In the genomic region with DNA sequence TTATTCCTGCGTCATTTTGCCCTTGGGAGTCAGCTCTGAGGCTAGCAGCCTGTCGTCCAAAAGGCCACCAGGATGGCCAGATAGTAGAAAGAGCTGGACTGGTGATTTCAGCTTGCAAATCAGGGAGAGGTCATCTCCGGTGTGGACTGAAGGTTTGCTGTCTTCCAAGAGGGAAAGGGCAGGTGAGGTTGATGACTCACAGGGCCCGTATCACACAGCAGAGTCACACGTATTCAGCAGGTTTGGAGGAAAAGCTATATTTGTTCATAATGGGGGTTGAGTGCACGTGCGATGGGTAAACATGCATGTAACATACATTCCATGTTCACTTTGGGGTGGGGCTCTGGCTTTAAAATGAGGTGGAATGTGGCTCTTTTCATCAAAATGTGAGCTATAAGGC, we compare ENCODE assay signal across 2 cellular contexts.
TF ChIP-seq lines count a peak whose summit lies in the region.

No MANE protein-coding gene starts in this region.

TF ChIP-seq in K562, 482 proteins besides CTCF, POLR2A, EP300 and RAD21:
- no peak for TF ChIP-seq CEBPB (tag; IDR thresholded peaks at IDR 0.05)
- peak; percentile 45; the same call in 1 of the 2 replicates for TF ChIP-seq BHLHE40 (IDR thresholded peaks at IDR 0.05; ENCODE audit: low read length)
- TF ChIP-seq, protein P1, sequence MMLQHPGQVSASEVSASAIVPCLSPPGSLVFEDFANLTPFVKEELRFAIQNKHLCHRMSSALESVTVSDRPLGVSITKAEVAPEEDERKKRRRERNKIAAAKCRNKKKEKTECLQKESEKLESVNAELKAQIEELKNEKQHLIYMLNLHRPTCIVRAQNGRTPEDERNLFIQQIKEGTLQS (IDR thresholded peaks at IDR 0.05): peak; percentile 37; the same call in 1 of the 2 replicates
- TF ChIP-seq, protein P1 (CRISPR knock-in tag; conservative IDR thresholded peaks at IDR 0.05): no peak

TF ChIP-seq in HepG2, 621 proteins besides CTCF, POLR2A, EP300 and RAD21 (continues in another document):
- no peak for TF ChIP-seq MAFK (conservative IDR thresholded peaks at IDR 0.05 in 1 of 2, IDR thresholded peaks at IDR 0.05 in 1 of 2; ENCODE audit: low read length in 2 of 2)
- no peak for TF ChIP-seq ZFP1 (CRISPR knock-in tag; IDR thresholded peaks at IDR 0.05)
- TF ChIP-seq JUND (CRISPR knock-in tag; IDR thresholded peaks at IDR 0.05): 0 out of 2 replicates have a peak, but pooled peaks have one; percentile 21
- TF ChIP-seq, protein P2, sequence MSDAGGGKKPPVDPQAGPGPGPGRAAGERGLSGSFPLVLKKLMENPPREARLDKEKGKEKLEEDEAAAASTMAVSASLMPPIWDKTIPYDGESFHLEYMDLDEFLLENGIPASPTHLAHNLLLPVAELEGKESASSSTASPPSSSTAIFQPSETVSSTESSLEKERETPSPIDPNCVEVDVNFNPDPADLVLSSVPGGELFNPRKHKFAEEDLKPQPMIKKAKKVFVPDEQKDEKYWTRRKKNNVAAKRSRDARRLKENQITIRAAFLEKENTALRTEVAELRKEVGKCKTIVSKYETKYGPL (CRISPR knock-in tag; IDR thresholded peaks at IDR 0.05): no peak
- TF ChIP-seq, protein P3, sequence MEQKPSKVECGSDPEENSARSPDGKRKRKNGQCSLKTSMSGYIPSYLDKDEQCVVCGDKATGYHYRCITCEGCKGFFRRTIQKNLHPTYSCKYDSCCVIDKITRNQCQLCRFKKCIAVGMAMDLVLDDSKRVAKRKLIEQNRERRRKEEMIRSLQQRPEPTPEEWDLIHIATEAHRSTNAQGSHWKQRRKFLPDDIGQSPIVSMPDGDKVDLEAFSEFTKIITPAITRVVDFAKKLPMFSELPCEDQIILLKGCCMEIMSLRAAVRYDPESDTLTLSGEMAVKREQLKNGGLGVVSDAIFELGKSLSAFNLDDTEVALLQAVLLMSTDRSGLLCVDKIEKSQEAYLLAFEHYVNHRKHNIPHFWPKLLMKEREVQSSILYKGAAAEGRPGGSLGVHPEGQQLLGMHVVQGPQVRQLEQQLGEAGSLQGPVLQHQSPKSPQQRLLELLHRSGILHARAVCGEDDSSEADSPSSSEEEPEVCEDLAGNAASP (CRISPR knock-in tag; IDR thresholded peaks at IDR 0.05; ENCODE audit: borderline replicate concordance): peak; percentile 22; the same call in 1 of the 2 replicates
- peak; percentile 49; the same call in 1 of the 2 replicates for TF ChIP-seq MED1 (CRISPR knock-in tag; IDR thresholded peaks at IDR 0.05)
- TF ChIP-seq, protein P4, sequence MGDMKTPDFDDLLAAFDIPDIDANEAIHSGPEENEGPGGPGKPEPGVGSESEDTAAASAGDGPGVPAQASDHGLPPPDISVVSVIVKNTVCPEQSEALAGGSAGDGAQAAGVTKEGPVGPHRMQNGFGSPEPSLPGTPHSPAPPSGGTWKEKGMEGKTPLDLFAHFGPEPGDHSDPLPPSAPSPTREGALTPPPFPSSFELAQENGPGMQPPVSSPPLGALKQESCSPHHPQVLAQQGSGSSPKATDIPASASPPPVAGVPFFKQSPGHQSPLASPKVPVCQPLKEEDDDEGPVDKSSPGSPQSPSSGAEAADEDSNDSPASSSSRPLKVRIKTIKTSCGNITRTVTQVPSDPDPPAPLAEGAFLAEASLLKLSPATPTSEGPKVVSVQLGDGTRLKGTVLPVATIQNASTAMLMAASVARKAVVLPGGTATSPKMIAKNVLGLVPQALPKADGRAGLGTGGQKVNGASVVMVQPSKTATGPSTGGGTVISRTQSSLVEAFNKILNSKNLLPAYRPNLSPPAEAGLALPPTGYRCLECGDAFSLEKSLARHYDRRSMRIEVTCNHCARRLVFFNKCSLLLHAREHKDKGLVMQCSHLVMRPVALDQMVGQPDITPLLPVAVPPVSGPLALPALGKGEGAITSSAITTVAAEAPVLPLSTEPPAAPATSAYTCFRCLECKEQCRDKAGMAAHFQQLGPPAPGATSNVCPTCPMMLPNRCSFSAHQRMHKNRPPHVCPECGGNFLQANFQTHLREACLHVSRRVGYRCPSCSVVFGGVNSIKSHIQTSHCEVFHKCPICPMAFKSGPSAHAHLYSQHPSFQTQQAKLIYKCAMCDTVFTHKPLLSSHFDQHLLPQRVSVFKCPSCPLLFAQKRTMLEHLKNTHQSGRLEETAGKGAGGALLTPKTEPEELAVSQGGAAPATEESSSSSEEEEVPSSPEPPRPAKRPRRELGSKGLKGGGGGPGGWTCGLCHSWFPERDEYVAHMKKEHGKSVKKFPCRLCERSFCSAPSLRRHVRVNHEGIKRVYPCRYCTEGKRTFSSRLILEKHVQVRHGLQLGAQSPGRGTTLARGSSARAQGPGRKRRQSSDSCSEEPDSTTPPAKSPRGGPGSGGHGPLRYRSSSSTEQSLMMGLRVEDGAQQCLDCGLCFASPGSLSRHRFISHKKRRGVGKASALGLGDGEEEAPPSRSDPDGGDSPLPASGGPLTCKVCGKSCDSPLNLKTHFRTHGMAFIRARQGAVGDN (CRISPR knock-in tag; IDR thresholded peaks at IDR 0.05): no peak
- TF ChIP-seq, protein P5, sequence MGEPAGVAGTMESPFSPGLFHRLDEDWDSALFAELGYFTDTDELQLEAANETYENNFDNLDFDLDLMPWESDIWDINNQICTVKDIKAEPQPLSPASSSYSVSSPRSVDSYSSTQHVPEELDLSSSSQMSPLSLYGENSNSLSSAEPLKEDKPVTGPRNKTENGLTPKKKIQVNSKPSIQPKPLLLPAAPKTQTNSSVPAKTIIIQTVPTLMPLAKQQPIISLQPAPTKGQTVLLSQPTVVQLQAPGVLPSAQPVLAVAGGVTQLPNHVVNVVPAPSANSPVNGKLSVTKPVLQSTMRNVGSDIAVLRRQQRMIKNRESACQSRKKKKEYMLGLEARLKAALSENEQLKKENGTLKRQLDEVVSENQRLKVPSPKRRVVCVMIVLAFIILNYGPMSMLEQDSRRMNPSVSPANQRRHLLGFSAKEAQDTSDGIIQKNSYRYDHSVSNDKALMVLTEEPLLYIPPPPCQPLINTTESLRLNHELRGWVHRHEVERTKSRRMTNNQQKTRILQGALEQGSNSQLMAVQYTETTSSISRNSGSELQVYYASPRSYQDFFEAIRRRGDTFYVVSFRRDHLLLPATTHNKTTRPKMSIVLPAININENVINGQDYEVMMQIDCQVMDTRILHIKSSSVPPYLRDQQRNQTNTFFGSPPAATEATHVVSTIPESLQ (CRISPR knock-in tag; conservative IDR thresholded peaks at IDR 0.05): no peak
- no peak for TF ChIP-seq AGO2 (optimal IDR thresholded peaks at IDR 0.05; ENCODE audit: low read depth, low read length)
- peak; percentile 89 for TF ChIP-seq BHLHE40 (IDR thresholded peaks at IDR 0.05; ENCODE audit: low read length)
- TF ChIP-seq POLR2G (IDR thresholded peaks at IDR 0.05; ENCODE audit: low read depth, low read length): no peak
- TF ChIP-seq FOSL2 (CRISPR knock-in tag; IDR thresholded peaks at IDR 0.05): peak; percentile 84
- TF ChIP-seq, protein P1 (CRISPR knock-in tag; IDR thresholded peaks at IDR 0.05): 0 out of 2 replicates have a peak, but pooled peaks have one; percentile 18
- no peak for TF ChIP-seq TRIM24 (CRISPR knock-in tag; IDR thresholded peaks at IDR 0.05)
- TF ChIP-seq ZBTB42 (CRISPR knock-in tag; IDR thresholded peaks at IDR 0.05): no peak
- TF ChIP-seq, protein P6, sequence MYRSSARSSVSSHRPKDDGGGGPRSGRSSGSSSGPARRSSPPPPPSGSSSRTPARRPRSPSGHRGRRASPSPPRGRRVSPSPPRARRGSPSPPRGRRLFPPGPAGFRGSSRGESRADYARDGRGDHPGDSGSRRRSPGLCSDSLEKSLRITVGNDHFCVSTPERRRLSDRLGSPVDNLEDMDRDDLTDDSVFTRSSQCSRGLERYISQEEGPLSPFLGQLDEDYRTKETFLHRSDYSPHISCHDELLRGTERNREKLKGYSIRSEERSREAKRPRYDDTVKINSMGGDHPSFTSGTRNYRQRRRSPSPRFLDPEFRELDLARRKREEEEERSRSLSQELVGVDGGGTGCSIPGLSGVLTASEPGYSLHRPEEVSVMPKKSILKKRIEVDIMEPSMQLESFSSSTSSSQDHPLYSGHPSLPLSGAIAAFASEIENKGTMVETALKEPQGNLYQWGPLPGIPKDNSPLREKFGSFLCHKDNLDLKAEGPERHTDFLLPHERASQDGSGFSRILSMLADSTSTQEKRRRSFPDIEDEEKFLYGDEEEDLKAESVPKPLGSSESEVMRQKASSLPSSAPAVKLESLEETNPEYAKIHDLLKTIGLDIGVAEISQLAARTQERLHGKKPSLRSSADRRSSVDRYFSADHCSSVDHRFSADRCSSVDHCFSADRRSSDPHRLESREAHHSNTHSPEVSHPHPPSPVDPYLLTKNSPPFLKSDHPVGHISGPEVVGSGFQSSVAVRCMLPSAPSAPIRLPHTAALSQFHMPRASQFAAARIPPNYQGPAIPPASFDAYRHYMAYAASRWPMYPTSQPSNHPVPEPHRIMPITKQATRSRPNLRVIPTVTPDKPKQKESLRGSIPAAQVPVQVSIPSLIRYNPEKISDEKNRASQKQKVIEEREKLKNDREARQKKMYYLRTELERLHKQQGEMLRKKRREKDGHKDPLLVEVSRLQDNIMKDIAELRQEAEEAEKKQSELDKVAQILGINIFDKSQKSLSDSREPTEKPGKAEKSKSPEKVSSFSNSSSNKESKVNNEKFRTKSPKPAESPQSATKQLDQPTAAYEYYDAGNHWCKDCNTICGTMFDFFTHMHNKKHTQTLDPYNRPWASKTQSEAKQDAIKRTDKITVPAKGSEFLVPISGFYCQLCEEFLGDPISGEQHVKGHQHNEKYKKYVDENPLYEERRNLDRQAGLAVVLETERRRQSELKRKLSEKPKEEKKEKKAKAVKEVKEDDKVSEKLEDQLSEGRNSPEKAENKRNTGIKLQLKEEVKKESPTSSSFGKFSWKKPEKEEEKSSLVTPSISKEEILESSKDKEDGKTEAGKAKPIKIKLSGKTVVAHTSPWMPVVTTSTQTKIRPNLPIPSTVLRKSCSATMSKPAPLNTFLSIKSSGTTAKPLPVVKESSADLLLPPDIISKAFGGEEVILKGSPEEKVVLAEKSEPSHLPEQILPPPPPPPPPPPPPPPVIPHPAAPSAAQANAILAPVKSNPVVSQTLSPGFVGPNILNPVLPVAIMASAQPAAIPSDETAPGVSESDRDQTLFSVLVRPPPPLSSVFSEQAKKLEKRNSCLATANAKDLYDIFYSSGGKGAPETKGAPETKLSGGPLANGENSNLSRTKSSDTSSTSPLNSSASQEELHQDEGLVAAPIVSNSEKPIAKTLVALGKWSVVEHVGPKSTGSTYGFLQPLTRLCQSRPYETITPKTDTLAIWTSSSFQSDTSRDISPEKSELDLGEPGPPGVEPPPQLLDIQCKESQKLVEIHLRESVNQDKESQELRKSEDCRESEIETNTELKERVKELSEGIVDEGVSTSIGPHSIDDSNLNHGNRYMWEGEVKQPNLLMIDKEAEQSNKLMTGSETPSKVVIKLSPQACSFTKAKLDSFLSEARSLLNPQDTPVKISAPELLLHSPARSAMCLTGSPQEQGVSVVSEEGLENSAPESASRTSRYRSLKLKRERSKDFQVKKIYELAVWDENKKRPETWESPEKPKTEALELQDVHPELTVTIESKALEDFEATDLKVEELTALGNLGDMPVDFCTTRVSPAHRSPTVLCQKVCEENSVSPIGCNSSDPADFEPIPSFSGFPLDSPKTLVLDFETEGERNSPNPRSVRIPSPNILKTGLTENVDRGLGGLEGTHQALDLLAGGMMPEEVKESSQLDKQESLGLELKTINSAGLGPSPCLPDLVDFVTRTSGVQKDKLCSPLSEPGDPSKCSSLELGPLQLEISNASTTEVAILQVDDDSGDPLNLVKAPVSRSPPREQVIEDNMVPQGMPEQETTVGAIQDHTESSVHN (CRISPR knock-in tag; IDR thresholded peaks at IDR 0.05): no peak
- no peak for TF ChIP-seq ZFP36L1 (CRISPR knock-in tag; IDR thresholded peaks at IDR 0.05)
- peak; percentile 40; the same call in 1 of the 2 replicates for TF ChIP-seq ETV5 (CRISPR knock-in tag; IDR thresholded peaks at IDR 0.05; ENCODE audit: borderline replicate concordance)
- TF ChIP-seq ZNF782 (CRISPR knock-in tag; IDR thresholded peaks at IDR 0.05; ENCODE audit: borderline replicate concordance): no peak
- TF ChIP-seq, protein P7, sequence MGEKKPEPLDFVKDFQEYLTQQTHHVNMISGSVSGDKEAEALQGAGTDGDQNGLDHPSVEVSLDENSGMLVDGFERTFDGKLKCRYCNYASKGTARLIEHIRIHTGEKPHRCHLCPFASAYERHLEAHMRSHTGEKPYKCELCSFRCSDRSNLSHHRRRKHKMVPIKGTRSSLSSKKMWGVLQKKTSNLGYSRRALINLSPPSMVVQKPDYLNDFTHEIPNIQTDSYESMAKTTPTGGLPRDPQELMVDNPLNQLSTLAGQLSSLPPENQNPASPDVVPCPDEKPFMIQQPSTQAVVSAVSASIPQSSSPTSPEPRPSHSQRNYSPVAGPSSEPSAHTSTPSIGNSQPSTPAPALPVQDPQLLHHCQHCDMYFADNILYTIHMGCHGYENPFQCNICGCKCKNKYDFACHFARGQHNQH (CRISPR knock-in tag; IDR thresholded peaks at IDR 0.05): no peak
- no peak for TF ChIP-seq ISL2 (CRISPR knock-in tag; IDR thresholded peaks at IDR 0.05)
- TF ChIP-seq, protein P8, sequence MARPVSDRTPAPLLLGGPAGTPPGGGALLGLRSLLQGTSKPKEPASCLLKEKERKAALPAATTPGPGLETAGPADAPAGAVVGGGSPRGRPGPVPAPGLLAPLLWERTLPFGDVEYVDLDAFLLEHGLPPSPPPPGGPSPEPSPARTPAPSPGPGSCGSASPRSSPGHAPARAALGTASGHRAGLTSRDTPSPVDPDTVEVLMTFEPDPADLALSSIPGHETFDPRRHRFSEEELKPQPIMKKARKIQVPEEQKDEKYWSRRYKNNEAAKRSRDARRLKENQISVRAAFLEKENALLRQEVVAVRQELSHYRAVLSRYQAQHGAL (CRISPR knock-in tag; IDR thresholded peaks at IDR 0.05; ENCODE audit: not compliant biosample characterization): no peak
- TF ChIP-seq SOX5 (CRISPR knock-in tag; IDR thresholded peaks at IDR 0.05; ENCODE audit: borderline replicate concordance): 0 out of 2 replicates have a peak, but pooled peaks have one; percentile 20
- no peak for TF ChIP-seq FOXO1 (CRISPR knock-in tag; IDR thresholded peaks at IDR 0.05)
- TF ChIP-seq RNF2 (conservative IDR thresholded peaks at IDR 0.05; ENCODE audit: low read depth): no peak
- TF ChIP-seq, protein P9, sequence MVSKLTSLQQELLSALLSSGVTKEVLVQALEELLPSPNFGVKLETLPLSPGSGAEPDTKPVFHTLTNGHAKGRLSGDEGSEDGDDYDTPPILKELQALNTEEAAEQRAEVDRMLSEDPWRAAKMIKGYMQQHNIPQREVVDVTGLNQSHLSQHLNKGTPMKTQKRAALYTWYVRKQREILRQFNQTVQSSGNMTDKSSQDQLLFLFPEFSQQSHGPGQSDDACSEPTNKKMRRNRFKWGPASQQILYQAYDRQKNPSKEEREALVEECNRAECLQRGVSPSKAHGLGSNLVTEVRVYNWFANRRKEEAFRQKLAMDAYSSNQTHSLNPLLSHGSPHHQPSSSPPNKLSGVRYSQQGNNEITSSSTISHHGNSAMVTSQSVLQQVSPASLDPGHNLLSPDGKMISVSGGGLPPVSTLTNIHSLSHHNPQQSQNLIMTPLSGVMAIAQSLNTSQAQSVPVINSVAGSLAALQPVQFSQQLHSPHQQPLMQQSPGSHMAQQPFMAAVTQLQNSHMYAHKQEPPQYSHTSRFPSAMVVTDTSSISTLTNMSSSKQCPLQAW (CRISPR knock-in tag; IDR thresholded peaks at IDR 0.05): 0 out of 2 replicates have a peak, but pooled peaks have one; percentile 33
- no peak for TF ChIP-seq ZFP41 (CRISPR knock-in tag; IDR thresholded peaks at IDR 0.05; ENCODE audit: borderline replicate concordance)
- TF ChIP-seq RARA (CRISPR knock-in tag; IDR thresholded peaks at IDR 0.05): peak; percentile 70
- TF ChIP-seq ZNF20 (CRISPR knock-in tag; IDR thresholded peaks at IDR 0.05): no peak
